Comparison of ENCODE assay signal across 11 cellular contexts in genomic region chr2:174333502-174334277, GRCh38. TPM values are rescaled to one million over a fixed set of nuclear protein-coding genes. Genes with fewer than 3 reads are reported as not detected.
DNase-seq lines count a peak whose midpoint lies in the region; ATAC-seq and TF ChIP-seq lines count a peak whose summit lies in the region.
"Had no signal": no experiment of that assay in that cellular context is flagged by ENCODE, and none has a peak within 500 bp of the region (broad histone marks: within the 10 kb centered on the region; RNA-seq: fewer than 3 reads in every experiment).

No MANE protein-coding gene starts in this region.

- H3K27me3 ChIP-seq in hepatocyte, result peaks cover 95% of the 10 kb centered on the region

- H3K27me3 Mint-ChIP-seq in activated B cell treated with CpG ODN at 0.5 μM for 24 hours, result peaks cover 63% of the 10 kb centered on the region
- H3K27me3 Mint-ChIP-seq in stimulated activated naive CD8-positive, alpha-beta T cell treated with anti-CD3 and anti-CD28 coated beads, Interleukin-15, amount 100 ng/mL, for 72 hours, result peaks cover 100% of the 10 kb centered on the region

- H3K4me3 Mint-ChIP-seq in activated B cell treated with CpG ODN at 0.5 μM for 24 hours, result peak overlapping the region; percentile 46
- H3K4me3 Mint-ChIP-seq in stimulated activated naive CD8-positive, alpha-beta T cell treated with anti-CD3 and anti-CD28 coated beads, Interleukin-15, amount 100 ng/mL, for 72 hours, result peak overlapping the region; percentile 70 to 77

- H3K4me2 ChIP-seq in hepatocyte, result peak overlapping the region; percentile 89

- no peaks in the 10 kb centered on the region for H3K79me2 ChIP-seq in hepatocyte

- no peak overlapping the region for H3K27ac ChIP-seq in hepatocyte
- H3K27ac ChIP-seq: stomach had no signal

- intact Hi-C loops in activated B cell treated with CpG ODN at 0.5 μM for 24 hours (cut with micrococcal nuclease), result loop anchor here (10.0 kb wide), 2 partner anchors 1801 to 1831 kb away; no protein-coding TSS in a partner anchor

- peaks cover 2% of the 10 kb centered on the region for H4K20me1 ChIP-seq in hepatocyte (ENCODE audit: insufficient read depth, poor library complexity, severe bottlenecking)

- H2AFZ ChIP-seq in hepatocyte, result no peak overlapping the region

- H3K4me1 ChIP-seq in hepatocyte (ENCODE audit: insufficient read depth), result peaks cover 31% of the 10 kb centered on the region

- TF ChIP-seq CTCF in activated B cell treated with CpG ODN at 0.5 μM for 24 hours (IDR thresholded peaks at IDR 0.05) (no peak), hepatocyte (IDR thresholded peaks at IDR 0.05; ENCODE audit: poor library complexity) (no peak)

- POLR2A ChIA-PET in activated B cell treated with CpG ODN at 0.5 μM for 24 hours (lab: Charles Lee), result interaction anchor here (1.1 kb wide), 1 partner anchor 931 kb away, joined by 3 read pairs; no protein-coding TSS in a partner anchor

- peak; percentile 68 for DNase-seq in activated effector memory CD4-positive, alpha-beta T cell treated with anti-CD3 and anti-CD28 coated beads, Interleukin-2, amount 50 U/mL, for 16 hours
- no peak for DNase-seq in activated effector memory CD4-positive, alpha-beta T cell treated with Interleukin-2 at 50 U/mL for 16 hours
- DNase-seq in activated B cell treated with CpG ODN at 0.5 μM for 24 hours (no peak), hepatocyte (ENCODE audit: low spot score) (no peak), activated gamma-delta T cell (lab: John Stamatoyannopoulos, UW) (no peak), NCI-H1092 treated with DMSO at 0.1 percent for 48 hours (lab: John Stamatoyannopoulos, UW) (no peak), SKM-1 treated with dmso at 0.1 percent for 144 hours (lab: John Stamatoyannopoulos, UW; ENCODE audit: unreplicated experiment) (no peak)
- DNase-seq in stimulated activated naive CD8-positive, alpha-beta T cell treated with anti-CD3 and anti-CD28 coated beads, Interleukin-15, amount 100 ng/mL, for 72 hours, result no peak
- DNase-seq: stomach had no signal

- H3K9me3 ChIP-seq in hepatocyte (ENCODE audit: low read depth), result no peaks in the 10 kb centered on the region

- CTCF ChIA-PET in activated B cell treated with CpG ODN at 0.5 μM for 24 hours (lab: Charles Lee), result interaction anchor here (1.1 kb wide), 1 partner anchor 11 kb away, joined by 3 read pairs; no protein-coding TSS in a partner anchor

- H3K36me3 ChIP-seq in hepatocyte (replicated peaks; ENCODE audit: insufficient read depth, low read depth), result no peaks in the 10 kb centered on the region
- H3K36me3 ChIP-seq: stomach had no signal

- 9% methylated on average over 38 of the region's 38 CpGs for WGBS in hepatocyte (ENCODE audit: low lambda C conversion rate, missing lambda C conversion rate)

- no peaks in the 10 kb centered on the region for H3K9me2 ChIP-seq in hepatocyte (replicated peaks; ENCODE audit: insufficient read depth)

- H3K36me3 Mint-ChIP-seq in activated B cell treated with CpG ODN at 0.5 μM for 24 hours (ENCODE audit: low read depth), result no peaks in the 10 kb centered on the region

- H3K27ac Mint-ChIP-seq in activated B cell treated with CpG ODN at 0.5 μM for 24 hours, result peak overlapping the region; percentile 56
- H3K27ac Mint-ChIP-seq in stimulated activated naive CD8-positive, alpha-beta T cell treated with anti-CD3 and anti-CD28 coated beads, Interleukin-15, amount 100 ng/mL, for 72 hours, result no peak overlapping the region

- H3K4me1 Mint-ChIP-seq in activated B cell treated with CpG ODN at 0.5 μM for 24 hours, result peaks cover 31% of the 10 kb centered on the region
- peaks cover 61% of the 10 kb centered on the region for H3K4me1 Mint-ChIP-seq in stimulated activated naive CD8-positive, alpha-beta T cell treated with anti-CD3 and anti-CD28 coated beads, Interleukin-15, amount 100 ng/mL, for 72 hours

- no peaks in the 10 kb centered on the region for H3K9me3 Mint-ChIP-seq in activated B cell treated with CpG ODN at 0.5 μM for 24 hours
- H3K9me3 Mint-ChIP-seq in stimulated activated naive CD8-positive, alpha-beta T cell treated with anti-CD3 and anti-CD28 coated beads, Interleukin-15, amount 100 ng/mL, for 72 hours, result no peaks in the 10 kb centered on the region

- no peak overlapping the region for H3K4me3 ChIP-seq in hepatocyte

- ATAC-seq in activated B cell treated with CpG ODN at 0.5 μM for 24 hours (ENCODE audit: low read depth), result no peak
- peak; percentile 12 for ATAC-seq in stimulated activated naive CD8-positive, alpha-beta T cell treated with anti-CD3 and anti-CD28 coated beads, Interleukin-15, amount 100 ng/mL, for 72 hours
- ATAC-seq: sciatic nerve had no signal

RNA-seq across cellular contexts. Expression of gene SP9, which starts 1.1 kb away (rescaled TPM):
- total RNA-seq in activated B cell treated with CpG ODN at 0.5 μM for 24 hours (not detected in 2 replicates), hepatocyte (not detected in 2 replicates)
- 0.29 and 0.30 TPM in 2 replicates for polyA plus RNA-seq in hepatocyte
- total RNA-seq: sciatic nerve, stomach had no signal
- polyA plus RNA-seq: BJ, stomach had no signal
